Comparison of ENCODE assay signal across 26 cellular contexts in the genomic region with DNA sequence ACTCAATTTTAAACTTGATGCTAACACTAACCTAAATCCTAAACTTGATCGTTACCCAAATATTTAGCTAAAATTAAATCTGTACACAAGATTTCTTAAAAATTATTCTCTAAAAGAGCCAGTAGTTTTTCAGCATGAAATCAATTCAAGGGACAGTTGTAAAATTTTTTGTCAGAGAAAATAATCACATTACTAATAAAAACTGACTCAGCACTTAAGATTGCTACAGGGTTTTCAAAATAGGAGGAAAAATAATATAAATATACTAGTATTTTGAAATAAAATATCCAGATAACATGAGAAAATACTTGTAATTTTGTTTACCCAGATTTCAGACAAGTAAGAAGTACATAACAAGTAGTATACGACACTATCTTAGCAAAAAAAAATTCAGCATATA.
A peak's percentile ranks its signal among the peaks of the same experiment; 100 is the strongest.
DNase-seq lines count a peak whose midpoint lies in the region; ATAC-seq, FAIRE-seq and TF ChIP-seq lines count a peak whose summit lies in the region.
"Had no signal": no experiment of that assay in that cellular context is flagged by ENCODE, and none has a peak within 500 bp of the region (broad histone marks: within the 10 kb centered on the region; RNA-seq: fewer than 3 reads in every experiment).

No MANE protein-coding gene starts in this region.

- H3K36me3 ChIP-seq in HepG2 (replicated peaks in 1 of 2; ENCODE audit: control insufficient read depth in 1 of 2, insufficient read depth in 2 of 2, low read length in 2 of 2): no peaks in the 10 kb centered on the region
- no peaks in the 10 kb centered on the region for H3K36me3 ChIP-seq in right lobe of liver
- no peaks in the 10 kb centered on the region for H3K36me3 ChIP-seq in K562 (ENCODE audit: control insufficient read depth, insufficient read depth, low read length)
- H3K36me3 ChIP-seq in neural progenitor cell: no peaks in the 10 kb centered on the region
- H3K36me3 ChIP-seq: BLaER1 treated with 17β-estradiol and CSF1 and Interleukin-3, amounts not matched to agents 10 nM and 100 nM had no signal

- H3K4me3 Mint-ChIP-seq in neural progenitor cell: no peak overlapping the region
- H3K4me3 Mint-ChIP-seq in activated CD8-positive, alpha-beta T cell treated with anti-CD3 and anti-CD28 coated beads for 36 hours: no peak overlapping the region
- H3K4me3 Mint-ChIP-seq: B cell; CD4-positive, alpha-beta T cell; CD8-positive, alpha-beta T cell had no signal

- in situ Hi-C loops in HepG2 (cut with HindIII; ENCODE audit: extremely low pct_ligation_motif_present, low pct_unique_long_range_greater_than_20kb) (no loop called here), K562 (cut with MboI) (no loop called here)

- H3K27ac ChIP-seq in HepG2 (ENCODE audit: extremely low read length, insufficient read depth, low read length) (no peak overlapping the region), right lobe of liver (no peak overlapping the region), K562 (ENCODE audit: extremely low read depth, low read depth, low read length) (no peak overlapping the region), neural progenitor cell (no peak overlapping the region)
- H3K27ac ChIP-seq: 22Rv1; BLaER1 treated with 17β-estradiol and CSF1 and Interleukin-3, amounts not matched to agents 10 nM and 100 nM; C4-2B had no signal

- H3K9me3 Mint-ChIP-seq in neural progenitor cell: no peaks in the 10 kb centered on the region
- H3K9me3 Mint-ChIP-seq in activated CD8-positive, alpha-beta T cell treated with anti-CD3 and anti-CD28 coated beads for 36 hours: peaks cover 5% of the 10 kb centered on the region

- TF ChIP-seq EP300 in HepG2 (IDR thresholded peaks at IDR 0.05; ENCODE audit: low read depth in 2 of 2, low read length in 2 of 2): no peak
- no peak for TF ChIP-seq EP300 in HepG2 (CRISPR knock-in tag; IDR thresholded peaks at IDR 0.05; ENCODE audit: borderline replicate concordance)
- TF ChIP-seq EP300 in K562 (IDR thresholded peaks at IDR 0.05; ENCODE audit: low read length): no peak

- CTCF ChIA-PET in HepG2 (lab: Yijun Ruan, JAX; ENCODE audit: low intra/inter-chr PET ratio, low total read pairs): no interaction called here
- CTCF ChIA-PET in K562 (lab: Yijun Ruan, JAX; ENCODE audit: low intra/inter-chr PET ratio): no interaction called here
- CTCF ChIA-PET in activated CD8-positive, alpha-beta T cell treated with anti-CD3 and anti-CD28 coated beads for 36 hours (lab: Charles Lee): no interaction called here

- H3F3A ChIP-seq in neural progenitor cell (ENCODE audit: low read depth): no peaks in the 10 kb centered on the region

- H3K79me2 ChIP-seq in HepG2 (ENCODE audit: insufficient read depth, low read length) (no peaks in the 10 kb centered on the region), K562 (ENCODE audit: control insufficient read depth, insufficient read depth, low read length) (no peaks in the 10 kb centered on the region), neural progenitor cell (ENCODE audit: low read depth) (no peaks in the 10 kb centered on the region)

- H3K4me1 Mint-ChIP-seq in neural progenitor cell: peaks cover 12% of the 10 kb centered on the region
- H3K4me1 Mint-ChIP-seq in activated CD8-positive, alpha-beta T cell treated with anti-CD3 and anti-CD28 coated beads for 36 hours (ENCODE audit: low read depth): no peaks in the 10 kb centered on the region
- H3K4me1 Mint-ChIP-seq: B cell had no signal

- H3K27ac Mint-ChIP-seq in neural progenitor cell: no peak overlapping the region
- H3K27ac Mint-ChIP-seq in activated CD8-positive, alpha-beta T cell treated with anti-CD3 and anti-CD28 coated beads for 36 hours: no peak overlapping the region
- H3K27ac Mint-ChIP-seq: B cell; CD4-positive, alpha-beta T cell; CD8-positive, alpha-beta T cell had no signal

- H4K20me1 ChIP-seq in HepG2 (ENCODE audit: insufficient read depth, low read length): no peaks in the 10 kb centered on the region
- H4K20me1 ChIP-seq in K562 (replicated peaks; ENCODE audit: control insufficient read depth, insufficient read depth, low read length): no peaks in the 10 kb centered on the region
- no peaks in the 10 kb centered on the region for H4K20me1 ChIP-seq in neural progenitor cell (ENCODE audit: low read depth)
- H4K20me1 ChIP-seq: BLaER1 treated with 17β-estradiol and CSF1 and Interleukin-3, amounts not matched to agents 10 nM and 100 nM had no signal

- TF ChIP-seq CTCF in HepG2 (CRISPR knock-in tag; IDR thresholded peaks at IDR 0.05) (no peak), right lobe of liver (IDR thresholded peaks at IDR 0.05) (no peak), K562 (IDR thresholded peaks at IDR 0.05 in 2 of 3, conservative IDR thresholded peaks at IDR 0.05 in 1 of 3; ENCODE audit: insufficient read depth in 2 of 3, low read depth in 1 of 3, low read length in 3 of 3) (no peak), neural progenitor cell (IDR thresholded peaks at IDR 0.05) (no peak)
- no peak for TF ChIP-seq CTCF in activated CD8-positive, alpha-beta T cell treated with anti-CD3 and anti-CD28 coated beads for 36 hours (IDR thresholded peaks at IDR 0.05)

- TF ChIP-seq POLR2A in HepG2 (IDR thresholded peaks at IDR 0.05; ENCODE audit: insufficient read depth in 1 of 2, low read depth in 2 of 2, low read length in 2 of 2): no peak
- TF ChIP-seq POLR2A in right lobe of liver (IDR thresholded peaks at IDR 0.05): no peak
- no peak for TF ChIP-seq POLR2A in K562 (conservative IDR thresholded peaks at IDR 0.05)

- no peak overlapping the region for H2AFZ ChIP-seq in HepG2 (ENCODE audit: low read length)
- no peak overlapping the region for H2AFZ ChIP-seq in K562 (ENCODE audit: low read depth, low read length)
- H2AFZ ChIP-seq in neural progenitor cell (replicated peaks): peak overlapping the region; percentile 59

- BruUV-seq in HepG2 (replicated peaks; lab: Mats Ljungman, UMichigan): no TSS peak
- BruUV-seq in K562 (replicated peaks; lab: Mats Ljungman, UMichigan): no TSS peak

- H3K4me2 ChIP-seq in HepG2 (ENCODE audit: low read depth, low read length) (no peak overlapping the region), K562 (ENCODE audit: insufficient read depth, low read length) (no peak overlapping the region), neural progenitor cell (no peak overlapping the region)
- H3K4me2 ChIP-seq: BLaER1 treated with 17β-estradiol and CSF1 and Interleukin-3, amounts not matched to agents 10 nM and 100 nM had no signal

- H3K27me3 ChIP-seq in HepG2 (ENCODE audit: control insufficient read depth in 1 of 2, insufficient read depth in 2 of 2, low read length in 2 of 2) (no peaks in the 10 kb centered on the region), right lobe of liver (no peaks in the 10 kb centered on the region), K562 (ENCODE audit: control insufficient read depth in 2 of 2, insufficient read depth in 2 of 2, low read length in 2 of 2) (no peaks in the 10 kb centered on the region), neural progenitor cell (no peaks in the 10 kb centered on the region)
- H3K27me3 ChIP-seq: BLaER1 treated with 17β-estradiol and CSF1 and Interleukin-3, amounts not matched to agents 10 nM and 100 nM had no signal

- no peaks in the 10 kb centered on the region for H3K36me3 Mint-ChIP-seq in neural progenitor cell
- no peaks in the 10 kb centered on the region for H3K36me3 Mint-ChIP-seq in activated CD8-positive, alpha-beta T cell treated with anti-CD3 and anti-CD28 coated beads for 36 hours (ENCODE audit: low read depth)
- H3K36me3 Mint-ChIP-seq: CD8-positive, alpha-beta T cell had no signal

- intact Hi-C loops in HepG2 (cut with micrococcal nuclease; ENCODE audit: unreplicated experiment): no loop called here
- intact Hi-C loops in right lobe of liver (cut with DNase I): no loop called here
- intact Hi-C loops in K562 (cut with micrococcal nuclease): no loop called here
- intact Hi-C loops in activated CD8-positive, alpha-beta T cell treated with anti-CD3 and anti-CD28 coated beads for 36 hours (cut with micrococcal nuclease): no loop called here

- peaks cover 34% of the 10 kb centered on the region for H3K9me3 ChIP-seq in HepG2 (ENCODE audit: low read length)
- no peaks in the 10 kb centered on the region for H3K9me3 ChIP-seq in right lobe of liver
- no peaks in the 10 kb centered on the region for H3K9me3 ChIP-seq in K562 (replicated peaks; ENCODE audit: control insufficient read depth, insufficient read depth, low read depth, low read length)
- H3K9me3 ChIP-seq in neural progenitor cell (ENCODE audit: low read depth): no peaks in the 10 kb centered on the region
- H3K9me3 ChIP-seq: BLaER1 treated with 17β-estradiol and CSF1 and Interleukin-3, amounts not matched to agents 10 nM and 100 nM; Caco-2 had no signal

- ATAC-seq in HepG2: no peak
- ATAC-seq in right lobe of liver: no peak
- ATAC-seq in K562: no peak
- no peak for ATAC-seq in activated CD8-positive, alpha-beta T cell treated with anti-CD3 and anti-CD28 coated beads for 36 hours
- ATAC-seq: CD8-positive, alpha-beta T cell; GM12878 had no signal

- H3K4me1 ChIP-seq in HepG2 (ENCODE audit: insufficient read depth, low read length): no peaks in the 10 kb centered on the region
- H3K4me1 ChIP-seq in right lobe of liver: no peaks in the 10 kb centered on the region
- H3K4me1 ChIP-seq in K562 (replicated peaks in 1 of 2; ENCODE audit: control insufficient read depth in 2 of 2, insufficient read depth in 2 of 2, low read length in 2 of 2): no peaks in the 10 kb centered on the region
- no peaks in the 10 kb centered on the region for H3K4me1 ChIP-seq in neural progenitor cell
- H3K4me1 ChIP-seq: BLaER1 treated with 17β-estradiol and CSF1 and Interleukin-3, amounts not matched to agents 10 nM and 100 nM; Caco-2 had no signal

- WGBS in HepG2 (ENCODE audit: low lambda C conversion rate): 1% methylated on average over 2 of the region's 2 CpGs
- WGBS in right lobe of liver (ENCODE audit: insufficient coverage, low coverage, low lambda C conversion rate, missing lambda C conversion rate): 66% methylated on average over 2 of the region's 2 CpGs
- WGBS in K562 (ENCODE audit: insufficient coverage, low coverage, missing lambda C conversion rate): 3% methylated on average over 2 of the region's 2 CpGs

- H3K4me3 ChIP-seq in HepG2 (replicated peaks in 1 of 3; ENCODE audit: insufficient read depth in 1 of 3, low read depth in 2 of 3, low read length in 3 of 3): no peak overlapping the region
- H3K4me3 ChIP-seq in right lobe of liver: no peak overlapping the region
- H3K4me3 ChIP-seq in K562: no peak overlapping the region
- no peak overlapping the region for H3K4me3 ChIP-seq in neural progenitor cell
- H3K4me3 ChIP-seq: BLaER1 treated with 17β-estradiol and CSF1 and Interleukin-3, amounts not matched to agents 10 nM and 100 nM; GM12878 had no signal

- TF ChIP-seq RAD21 in HepG2 (CRISPR knock-in tag; IDR thresholded peaks at IDR 0.05) (no peak), K562 (CRISPR knock-in tag; conservative IDR thresholded peaks at IDR 0.05 in 1 of 2, IDR thresholded peaks at IDR 0.05 in 1 of 2) (no peak)

- FAIRE-seq in HepG2 (lab: Jason Lieb, UNC) (no peak), K562 (lab: Jason Lieb, UNC) (no peak)
- FAIRE-seq: A204.1, D721Med, GM12878, GM12892, GM18507 had no signal

- DNase-seq in HepG2 (ENCODE audit: low spot score) (no peak), right lobe of liver (no peak), K562 (ENCODE audit: extremely low read depth in 1 of 4, low spot score in 3 of 4) (no peak), neural progenitor cell (ENCODE audit: low spot score) (no peak), A172 (ENCODE audit: low spot score) (no peak)
- no peak for DNase-seq in activated CD8-positive, alpha-beta T cell treated with anti-CD3 and anti-CD28 coated beads for 36 hours
- DNase-seq: AML-193; Caco-2; Calu3; CD4-positive, alpha-beta T cell; CD8-positive, alpha-beta T cell; DMS153; DMS53; DMS79; DND-41; EL; GDM1 had no signal

- POLR2A ChIA-PET in HepG2 (lab: Yijun Ruan, JAX) (no interaction called here), K562 (lab: Yijun Ruan, JAX) (no interaction called here)
- POLR2A ChIA-PET in activated CD8-positive, alpha-beta T cell treated with anti-CD3 and anti-CD28 coated beads for 36 hours (lab: Charles Lee): no interaction called here

- H3K9ac ChIP-seq in HepG2 (ENCODE audit: insufficient read depth, low read depth, low read length) (no peak overlapping the region), K562 (ENCODE audit: insufficient read depth in 1 of 2, low read depth in 2 of 2, low read length in 2 of 2) (no peak overlapping the region), neural progenitor cell (no peak overlapping the region)
- H3K9ac ChIP-seq: BLaER1 treated with 17β-estradiol and CSF1 and Interleukin-3, amounts not matched to agents 10 nM and 100 nM had no signal

- H3K9me1 ChIP-seq in K562 (ENCODE audit: control insufficient read depth, insufficient read depth, low read length): no peaks in the 10 kb centered on the region

- peaks cover 2% of the 10 kb centered on the region for H3K27me3 Mint-ChIP-seq in neural progenitor cell (ENCODE audit: insufficient read depth, low read depth)
- H3K27me3 Mint-ChIP-seq in activated CD8-positive, alpha-beta T cell treated with anti-CD3 and anti-CD28 coated beads for 36 hours: no peaks in the 10 kb centered on the region
- H3K27me3 Mint-ChIP-seq: B cell; CD4-positive, alpha-beta T cell had no signal
